In the genomic region with DNA sequence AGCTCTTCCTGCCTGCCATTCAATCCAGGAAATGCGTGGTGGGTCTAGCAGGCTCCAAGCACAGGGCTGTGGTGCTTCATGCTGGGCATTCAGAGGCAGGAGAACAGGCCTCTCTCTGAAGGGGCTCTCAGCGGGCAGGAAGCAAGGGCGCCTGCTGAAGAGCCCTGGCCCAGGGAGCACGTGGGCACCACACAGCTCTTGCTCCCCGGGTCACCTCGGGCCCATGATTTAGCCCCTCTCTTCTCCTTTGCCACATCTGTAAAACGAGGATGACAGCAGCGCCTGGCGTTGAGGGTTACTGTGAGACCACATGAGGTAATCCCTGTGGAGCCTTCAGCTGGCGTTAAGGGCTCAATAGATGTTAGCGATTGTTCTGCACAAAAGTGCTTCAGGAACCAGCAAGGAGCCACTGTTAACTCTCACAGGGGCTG, we compare ENCODE assay signal across 1 cellular context.
A peak's percentile ranks its signal among the peaks of the same experiment; 100 is the strongest.
TF ChIP-seq lines count a peak whose summit lies in the region.

No MANE protein-coding gene starts in this region.

TF ChIP-seq in neural cell, 6 proteins besides CTCF, POLR2A, EP300 and RAD21:
- no peak for TF ChIP-seq EZH2 (IDR thresholded peaks at IDR 0.05; ENCODE audit: borderline replicate concordance, insufficient read depth, low read length, poor library complexity, severe bottlenecking)
- TF ChIP-seq, protein P1, sequence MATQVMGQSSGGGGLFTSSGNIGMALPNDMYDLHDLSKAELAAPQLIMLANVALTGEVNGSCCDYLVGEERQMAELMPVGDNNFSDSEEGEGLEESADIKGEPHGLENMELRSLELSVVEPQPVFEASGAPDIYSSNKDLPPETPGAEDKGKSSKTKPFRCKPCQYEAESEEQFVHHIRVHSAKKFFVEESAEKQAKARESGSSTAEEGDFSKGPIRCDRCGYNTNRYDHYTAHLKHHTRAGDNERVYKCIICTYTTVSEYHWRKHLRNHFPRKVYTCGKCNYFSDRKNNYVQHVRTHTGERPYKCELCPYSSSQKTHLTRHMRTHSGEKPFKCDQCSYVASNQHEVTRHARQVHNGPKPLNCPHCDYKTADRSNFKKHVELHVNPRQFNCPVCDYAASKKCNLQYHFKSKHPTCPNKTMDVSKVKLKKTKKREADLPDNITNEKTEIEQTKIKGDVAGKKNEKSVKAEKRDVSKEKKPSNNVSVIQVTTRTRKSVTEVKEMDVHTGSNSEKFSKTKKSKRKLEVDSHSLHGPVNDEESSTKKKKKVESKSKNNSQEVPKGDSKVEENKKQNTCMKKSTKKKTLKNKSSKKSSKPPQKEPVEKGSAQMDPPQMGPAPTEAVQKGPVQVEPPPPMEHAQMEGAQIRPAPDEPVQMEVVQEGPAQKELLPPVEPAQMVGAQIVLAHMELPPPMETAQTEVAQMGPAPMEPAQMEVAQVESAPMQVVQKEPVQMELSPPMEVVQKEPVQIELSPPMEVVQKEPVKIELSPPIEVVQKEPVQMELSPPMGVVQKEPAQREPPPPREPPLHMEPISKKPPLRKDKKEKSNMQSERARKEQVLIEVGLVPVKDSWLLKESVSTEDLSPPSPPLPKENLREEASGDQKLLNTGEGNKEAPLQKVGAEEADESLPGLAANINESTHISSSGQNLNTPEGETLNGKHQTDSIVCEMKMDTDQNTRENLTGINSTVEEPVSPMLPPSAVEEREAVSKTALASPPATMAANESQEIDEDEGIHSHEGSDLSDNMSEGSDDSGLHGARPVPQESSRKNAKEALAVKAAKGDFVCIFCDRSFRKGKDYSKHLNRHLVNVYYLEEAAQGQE (IDR thresholded peaks at IDR 0.05; ENCODE audit: borderline replicate concordance): peak; percentile 51
